ENCODE assay signal across 14 cellular contexts in the genomic region with DNA sequence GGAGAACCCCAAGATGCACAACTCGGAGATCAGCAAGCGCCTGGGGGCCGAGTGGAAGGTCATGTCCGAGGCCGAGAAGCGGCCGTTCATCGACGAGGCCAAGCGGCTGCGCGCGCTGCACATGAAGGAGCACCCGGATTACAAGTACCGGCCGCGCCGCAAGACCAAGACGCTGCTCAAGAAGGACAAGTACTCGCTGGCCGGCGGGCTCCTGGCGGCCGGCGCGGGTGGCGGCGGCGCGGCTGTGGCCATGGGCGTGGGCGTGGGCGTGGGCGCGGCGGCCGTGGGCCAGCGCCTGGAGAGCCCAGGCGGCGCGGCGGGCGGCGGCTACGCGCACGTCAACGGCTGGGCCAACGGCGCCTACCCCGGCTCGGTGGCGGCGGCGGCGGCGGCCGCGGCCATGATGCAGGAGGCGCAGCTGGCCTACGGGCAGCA. TPM values are rescaled to one million over a fixed set of nuclear protein-coding genes. Genes with fewer than 3 reads are reported as not detected.
A peak's percentile ranks its signal among the peaks of the same experiment; 100 is the strongest.
DNase-seq lines count a peak whose midpoint lies in the region; ATAC-seq, FAIRE-seq and TF ChIP-seq lines count a peak whose summit lies in the region.
"Had no signal": no experiment of that assay in that cellular context is flagged by ENCODE, and none has a peak within 500 bp of the region (broad histone marks: within the 10 kb centered on the region; RNA-seq: fewer than 3 reads in every experiment).

No MANE protein-coding gene starts in this region.

- H3K36me3 ChIP-seq in left ventricle myocardium inferior (no peaks in the 10 kb centered on the region), lower lobe of right lung (no peaks in the 10 kb centered on the region)
- no peaks in the 10 kb centered on the region for H3K36me3 ChIP-seq in effector memory CD4-positive, alpha-beta T cell (ENCODE audit: control insufficient read depth, insufficient read depth, low read length)

- H3K9me3 ChIP-seq in right cardiac atrium (ENCODE audit: control insufficient read depth, low read length) (no peaks in the 10 kb centered on the region), left ventricle myocardium inferior (replicated peaks) (no peaks in the 10 kb centered on the region), lower lobe of right lung (no peaks in the 10 kb centered on the region)
- peaks cover 2% of the 10 kb centered on the region for H3K9me3 ChIP-seq in effector memory CD4-positive, alpha-beta T cell (ENCODE audit: control insufficient read depth, low read length)

- H3K4me1 ChIP-seq in right cardiac atrium (ENCODE audit: control insufficient read depth, insufficient read depth, low read length) (no peaks in the 10 kb centered on the region), left ventricle myocardium inferior (peaks cover 31% of the 10 kb centered on the region), lower lobe of right lung (peaks cover 3% of the 10 kb centered on the region)
- H3K4me1 ChIP-seq in effector memory CD4-positive, alpha-beta T cell (ENCODE audit: control insufficient read depth, insufficient read depth, low read length, poor library complexity, severe bottlenecking): peaks cover 2% of the 10 kb centered on the region

- H3K27ac ChIP-seq in right cardiac atrium (ENCODE audit: low read length) (no peak overlapping the region), left ventricle myocardium inferior (replicated peaks) (no peak overlapping the region), lower lobe of right lung (no peak overlapping the region)
- H3K27ac ChIP-seq in effector memory CD4-positive, alpha-beta T cell (ENCODE audit: insufficient read depth, low read length, poor library complexity, severe bottlenecking): no peak overlapping the region

- H3K4me3 ChIP-seq in right cardiac atrium (ENCODE audit: low read length) (peak overlapping the region; percentile 31), left ventricle myocardium inferior (no peak overlapping the region), lower lobe of right lung (no peak overlapping the region)
- H3K4me3 ChIP-seq in effector memory CD4-positive, alpha-beta T cell (ENCODE audit: insufficient read depth, low read depth, low read length, poor library complexity, severe bottlenecking): no peak overlapping the region

- FAIRE-seq in GM12892 (lab: Jason Lieb, UNC): no peak

- intact Hi-C loops in right cardiac atrium (cut with DNase I): no loop called here
- intact Hi-C loops in left ventricle myocardium inferior (cut with micrococcal nuclease): no loop called here
- intact Hi-C loops in left colon (cut with DNase I, micrococcal nuclease): no loop called here
- intact Hi-C loops in lower lobe of right lung (cut with DNase I): no loop called here

- ATAC-seq in right cardiac atrium: no peak
- ATAC-seq in left colon: peak; percentile 23
- ATAC-seq in lower lobe of right lung: no peak
- no peak for ATAC-seq in GM21367 (IDR thresholded peaks at IDR 0.05; ENCODE audit: unreplicated experiment)
- ATAC-seq: T-helper 17 cell had no signal

- peak in 1 of 3 donors; percentile 46 for DNase-seq in right cardiac atrium
- DNase-seq in left ventricle myocardium inferior: no peak
- peak; percentile 81 for DNase-seq in NCI-H774 (lab: John Stamatoyannopoulos, UW)
- no peak for DNase-seq in left colon
- DNase-seq in lower lobe of right lung: no peak
- DNase-seq in GM12892 (ENCODE audit: insufficient read length): no peak
- no peak for DNase-seq in effector memory CD4-positive, alpha-beta T cell
- DNase-seq: NCI-H526 treated with DMSO at 0.1 percent for 48 hours, T-helper 17 cell had no signal

- H3K27me3 ChIP-seq in right cardiac atrium (ENCODE audit: control insufficient read depth, insufficient read depth) (peaks cover 2% of the 10 kb centered on the region), left ventricle myocardium inferior (ENCODE audit: low read depth) (peaks cover 95% of the 10 kb centered on the region), lower lobe of right lung (ENCODE audit: low read depth) (peaks cover 85% of the 10 kb centered on the region)
- peaks cover 40% of the 10 kb centered on the region for H3K27me3 ChIP-seq in effector memory CD4-positive, alpha-beta T cell (replicated peaks; ENCODE audit: control insufficient read depth, insufficient read depth, low read length, poor library complexity, severe bottlenecking)

- 1% methylated on average over 61 of the region's 61 CpGs for WGBS in right cardiac atrium

- no peak for TF ChIP-seq CTCF in left ventricle myocardium inferior (IDR thresholded peaks at IDR 0.05; ENCODE audit: borderline replicate concordance)
- TF ChIP-seq CTCF in lower lobe of right lung (IDR thresholded peaks at IDR 0.05): no peak

- TF ChIP-seq POLR2A in GM12892 (IDR thresholded peaks at IDR 0.05; ENCODE audit: low read depth, low read length): no peak

RNA-seq across cellular contexts. Expression of gene SOX1, which starts 0.9 kb away (rescaled TPM):
- total RNA-seq in right cardiac atrium (not detected), left ventricle myocardium inferior (not detected), left colon (under 1 TPM in 1 of 2 donors, not detected in 1; 0.08 TPM), lower lobe of right lung (not detected)
- polyA plus RNA-seq in right cardiac atrium: not detected
- polyA plus RNA-seq in GM12892 (2012; ENCODE audit: missing spikeins): not detected
- total RNA-seq: activated T-helper 2 cell treated with anti-CD3 and anti-CD28 coated beads, Interferon-gamma antibody, Interleukin-2, Interleukin-4, amounts not matched to agents 10 μg/mL and 5 μg/mL and 100 μg/mL, durations not matched to agents 14 hours and 24 hours and 36 hours; aorta; dermis microvascular lymphatic vessel endothelial cell; HT1080; T-helper 17 cell had no signal
- polyA plus RNA-seq: aorta had no signal
